Comparison of ENCODE assay signal across 26 cellular contexts in the genomic region with DNA sequence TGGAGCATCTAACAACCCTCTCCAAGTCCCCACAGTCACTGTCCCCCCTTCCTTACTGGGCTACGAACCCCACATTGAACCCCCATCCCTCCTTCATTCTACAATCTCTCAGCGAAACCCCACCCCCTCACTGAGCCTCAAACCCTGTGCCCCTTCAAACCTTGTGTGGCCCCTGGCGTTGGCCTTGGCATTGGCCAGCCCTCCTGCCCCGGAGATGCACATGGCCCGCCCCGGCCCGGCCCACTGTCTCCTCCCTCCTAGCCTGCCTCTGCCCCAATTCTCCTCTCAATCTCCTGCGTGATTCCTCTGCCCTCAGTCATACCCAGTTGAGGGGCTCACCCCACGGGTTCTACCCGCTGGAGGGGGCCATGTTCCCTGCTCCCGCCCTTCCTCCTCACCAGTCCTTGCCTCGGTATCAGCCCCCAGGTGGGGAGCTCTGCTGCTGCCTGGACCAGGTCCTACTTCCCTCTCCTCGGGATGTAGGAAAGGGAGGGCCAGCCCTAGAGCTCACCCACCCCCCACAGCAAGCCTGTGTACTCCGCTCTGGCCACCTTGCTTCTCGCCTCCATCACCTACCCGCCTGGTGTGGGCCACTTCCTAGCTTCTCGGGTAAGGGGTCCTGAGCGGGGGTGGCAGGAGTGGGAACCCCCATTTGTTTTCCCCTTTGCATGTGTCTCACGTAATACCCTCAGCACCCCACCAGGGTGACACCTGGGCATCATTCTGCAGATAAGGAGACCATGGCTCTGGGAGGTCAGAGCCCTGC. TPM values are rescaled to one million over a fixed set of nuclear protein-coding genes. Genes with fewer than 3 reads are reported as not detected.
A peak's percentile ranks its signal among the peaks of the same experiment; 100 is the strongest.
DNase-seq lines count a peak whose midpoint lies in the region; ATAC-seq and TF ChIP-seq lines count a peak whose summit lies in the region.
"Had no signal": no experiment of that assay in that cellular context is flagged by ENCODE, and none has a peak within 500 bp of the region (broad histone marks: within the 10 kb centered on the region; RNA-seq: fewer than 3 reads in every experiment).

No MANE protein-coding gene starts in this region.

- H2BK12ac ChIP-seq in H9 (ENCODE audit: insufficient read length, low read depth, low read length): no peak overlapping the region

- H3K14ac ChIP-seq in H9 (ENCODE audit: insufficient read depth, low read length): peak overlapping the region; percentile 67

- WGBS in H9 (ENCODE audit: extremely low coverage, insufficient read length, low lambda C conversion rate): no CpG with 5 or more reads among the region's 19 CpGs

- H3K4me1 ChIP-seq in H9 (ENCODE audit: insufficient read depth, low read length) (peaks cover 2% of the 10 kb centered on the region; the same call in 1 of the 2 replicates), Panc1 (ENCODE audit: control insufficient read depth, insufficient read depth, low read length) (peaks cover 4% of the 10 kb centered on the region; the same call in 1 of the 2 replicates)
- H3K4me1 ChIP-seq: Caco-2 had no signal

- CTCF ChIA-PET in Panc1 (lab: Charles Lee): interaction anchor here (0.6 kb wide), 1 partner anchor 20 kb away, joined by 3 read pairs; no protein-coding TSS in a partner anchor

- H3K4me1 Mint-ChIP-seq in H9 (peaks cover 13 to 23% of the 10 kb centered on the region in 2 experiments), glutamatergic neuron (ENCODE audit: low read depth, unreplicated experiment) (peaks cover 7% of the 10 kb centered on the region)
- H3K4me1 Mint-ChIP-seq in stimulated activated memory B cell treated with anti-CD40 and anti-IgM and Interleukin-4, amounts not matched to agents 10 μg/mL and 1 μg/mL and 100 μg/mL, for 72 hours: peaks cover 25% of the 10 kb centered on the region

- no peak overlapping the region for H2BK15ac ChIP-seq in H9 (ENCODE audit: low read depth, low read length)

- no peak overlapping the region for H2BK120ac ChIP-seq in H9 (ENCODE audit: low read depth, low read length, poor library complexity, severe bottlenecking)

- no peak overlapping the region for H3K27ac Mint-ChIP-seq in H9
- no peak overlapping the region for H3K27ac Mint-ChIP-seq in glutamatergic neuron (ENCODE audit: unreplicated experiment)
- H3K27ac Mint-ChIP-seq in stimulated activated memory B cell treated with anti-CD40 and anti-IgM and Interleukin-4, amounts not matched to agents 10 μg/mL and 1 μg/mL and 100 μg/mL, for 72 hours: no peak overlapping the region
- H3K27ac Mint-ChIP-seq: CD8-positive, alpha-beta T cell; GM23338 had no signal

- H3K27me3 Mint-ChIP-seq in H9 (ENCODE audit: low read depth) (peaks cover 38% of the 10 kb centered on the region), glutamatergic neuron (ENCODE audit: unreplicated experiment) (no peaks in the 10 kb centered on the region)
- H3K27me3 Mint-ChIP-seq in stimulated activated memory B cell treated with anti-CD40 and anti-IgM and Interleukin-4, amounts not matched to agents 10 μg/mL and 1 μg/mL and 100 μg/mL, for 72 hours: peaks cover 57% of the 10 kb centered on the region

- no peaks in the 10 kb centered on the region for H3K79me1 ChIP-seq in H9 (ENCODE audit: insufficient read depth, low read depth, low read length, poor library complexity, severe bottlenecking)

- H3K4me3 Mint-ChIP-seq in H9: peak overlapping the region in 1 of 2 experiments; percentile 14; a peak in 1 of 5 replicates
- no peak overlapping the region for H3K4me3 Mint-ChIP-seq in glutamatergic neuron (ENCODE audit: unreplicated experiment)
- peak overlapping the region; percentile 8 for H3K4me3 Mint-ChIP-seq in stimulated activated memory B cell treated with anti-CD40 and anti-IgM and Interleukin-4, amounts not matched to agents 10 μg/mL and 1 μg/mL and 100 μg/mL, for 72 hours

- BruUV-seq in Panc1 (replicated peaks; lab: Mats Ljungman, UMichigan): no TSS peak

- H2AK5ac ChIP-seq in H9 (ENCODE audit: insufficient read length, low read length): no peak overlapping the region

- TF ChIP-seq CTCF in H9 (conservative IDR thresholded peaks at IDR 0.05) (no peak), Panc1 (IDR thresholded peaks at IDR 0.05) (no peak), glutamatergic neuron (IDR thresholded peaks at IDR 0.05; ENCODE audit: partially characterized antibody, unreplicated experiment) (peak; percentile 12)

- H3K4ac ChIP-seq in H9 (ENCODE audit: low read depth, low read length): no peak overlapping the region

- peaks cover 3% of the 10 kb centered on the region for H3K23me2 ChIP-seq in H9 (ENCODE audit: insufficient read length, low read depth, low read length, poor library complexity, severe bottlenecking)

- H3K56ac ChIP-seq in H9 (ENCODE audit: insufficient read length, low read depth, low read length): no peak overlapping the region

- no peak overlapping the region for H3K18ac ChIP-seq in H9 (ENCODE audit: insufficient read length, low read depth, low read length)

- no peak overlapping the region for H3K4me3 ChIP-seq in Panc1 (ENCODE audit: low read depth in 2 of 2, low read length in 2 of 2)
- H3K4me3 ChIP-seq: GM23338 had no signal

- no peak overlapping the region for H3K9ac ChIP-seq in H9 (ENCODE audit: extremely low read depth, insufficient read length, low read length)

- in situ Hi-C loops in Panc1 (cut with HindIII; ENCODE audit: low pct_unique_long_range_greater_than_20kb, low sequenced_read_pairs): no loop called here

- DNase-seq in H9: no peak
- no peak for DNase-seq in Panc1 (ENCODE audit: low read depth, low spot score)
- DNase-seq in glutamatergic neuron: no peak
- no peak for DNase-seq in SKM-1 (lab: John Stamatoyannopoulos, UW; ENCODE audit: unreplicated experiment)
- DNase-seq in superior temporal gyrus (ENCODE audit: extremely low spot score): no peak
- no peak for DNase-seq in GM19238 (ENCODE audit: insufficient read length, low spot score)
- DNase-seq: C1 segment of cervical spinal cord; Caco-2; CD8-positive, alpha-beta T cell; Kasumi-1; NCI-H1092 treated with DMSO at 0.1 percent for 48 hours; NCI-H1436; NCI-H187 treated with DMSO at 0.1 percent for 48 hours; NCI-H2171 treated with DMSO at 0.1 percent for 48 hours; NCI-H345; NCI-H510A treated with DMSO at 0.1 percent for 48 hours; SHP77 had no signal

- POLR2A ChIA-PET in Panc1 (lab: Charles Lee): no interaction called here

- H3K36me3 ChIP-seq in Panc1 (ENCODE audit: control insufficient read depth, insufficient read depth, low read length): no peaks in the 10 kb centered on the region

- H3K27ac ChIP-seq in H9 (ENCODE audit: insufficient read length, low read depth, low read length) (no peak overlapping the region), Panc1 (ENCODE audit: low read length) (no peak overlapping the region)

- no peak overlapping the region for H4K91ac ChIP-seq in H9 (ENCODE audit: insufficient read length, low read depth, low read length)

- no peaks in the 10 kb centered on the region for H4K20me1 ChIP-seq in H9 (ENCODE audit: control insufficient read depth, insufficient read depth, insufficient read length)

- intact Hi-C loops in Panc1 (cut with micrococcal nuclease; ENCODE audit: unreplicated experiment): no loop called here

- H4K5ac ChIP-seq in H9 (ENCODE audit: insufficient read length, low read depth, low read length): no peak overlapping the region

- H3K9me3 ChIP-seq in H9 (ENCODE audit: control insufficient read depth, low read depth, low read length) (no peaks in the 10 kb centered on the region), Panc1 (ENCODE audit: control insufficient read depth, insufficient read depth, low read depth, low read length) (no peaks in the 10 kb centered on the region)
- H3K9me3 ChIP-seq: Caco-2 had no signal

- H3K4me2 ChIP-seq in H9 (ENCODE audit: insufficient read depth, insufficient read length, low read length): no peak overlapping the region
- H3K4me2 ChIP-seq: GM23338 had no signal

- no peak overlapping the region for H2BK20ac ChIP-seq in H9 (ENCODE audit: low read depth, low read length, poor library complexity, severe bottlenecking)

- no peak overlapping the region for H2BK5ac ChIP-seq in H9 (ENCODE audit: insufficient read length, low read length)

- H3T11ph ChIP-seq in H9 (ENCODE audit: low read length): no peak overlapping the region

- H3K27me3 ChIP-seq in H9 (ENCODE audit: insufficient read depth, low read length) (no peaks in the 10 kb centered on the region), Panc1 (ENCODE audit: control insufficient read depth, insufficient read depth, low read length) (no peaks in the 10 kb centered on the region)

- no peak overlapping the region for H4K8ac ChIP-seq in H9 (replicated peaks; ENCODE audit: insufficient read length, low read depth, low read length)

- H3K23ac ChIP-seq in H9 (ENCODE audit: insufficient read length, low read depth, low read length): no peak overlapping the region

- peaks cover 0 to 2% of the 10 kb centered on the region in 2 experiments; a peak in 1 of 5 replicates for H3K9me3 Mint-ChIP-seq in H9
- H3K9me3 Mint-ChIP-seq in glutamatergic neuron (ENCODE audit: unreplicated experiment): peaks cover 3% of the 10 kb centered on the region
- no peaks in the 10 kb centered on the region for H3K9me3 Mint-ChIP-seq in stimulated activated memory B cell treated with anti-CD40 and anti-IgM and Interleukin-4, amounts not matched to agents 10 μg/mL and 1 μg/mL and 100 μg/mL, for 72 hours
- H3K9me3 Mint-ChIP-seq: CD8-positive, alpha-beta T cell; GM23338 had no signal

- H3K79me2 ChIP-seq in H9 (ENCODE audit: insufficient read depth, low read length): no peaks in the 10 kb centered on the region

- no peak overlapping the region for H2AFZ ChIP-seq in H9 (ENCODE audit: low read length)
- H2AFZ ChIP-seq: GM23338 had no signal

- H3K36me3 Mint-ChIP-seq in H9 (ENCODE audit: insufficient read depth in 1 of 3, low read depth in 3 of 3): no peaks in the 10 kb centered on the region
- no peaks in the 10 kb centered on the region for H3K36me3 Mint-ChIP-seq in glutamatergic neuron (ENCODE audit: unreplicated experiment)
- no peaks in the 10 kb centered on the region for H3K36me3 Mint-ChIP-seq in stimulated activated memory B cell treated with anti-CD40 and anti-IgM and Interleukin-4, amounts not matched to agents 10 μg/mL and 1 μg/mL and 100 μg/mL, for 72 hours
- H3K36me3 Mint-ChIP-seq: CD8-positive, alpha-beta T cell had no signal

- peak; percentile 40 for ATAC-seq in Panc1
- no peak for ATAC-seq in stimulated activated memory B cell treated with anti-CD40 and anti-IgM and Interleukin-4, amounts not matched to agents 10 μg/mL and 1 μg/mL and 100 μg/mL, for 72 hours
- ATAC-seq: CD8-positive, alpha-beta T cell; GM23338; HCT116 had no signal

RNA-seq across cellular contexts. Expression of a gene that starts 6.6 kb away (rescaled TPM):
- total RNA-seq in H9 (2021): 0.37 and 0.98 TPM in 2 replicates
- total RNA-seq in Panc1 (2021; ENCODE audit: unreplicated experiment): 0.57 TPM
- polyA plus RNA-seq in Panc1 (2012; ENCODE audit: insufficient read length): 0.63 TPM
- 0.34 TPM for total RNA-seq in glutamatergic neuron (ENCODE audit: unreplicated experiment)
- total RNA-seq: A673; Caco-2; CD8-positive, alpha-beta T cell; HT-29; SK-MEL-5; T-helper 1 cell treated with Interleukin-12 subunit alpha and Interleukin-12 subunit beta and Interleukin-4 antibody, amounts not matched to agents 30 ng/mL and 1 ng/mL, for 36 hours had no signal

RNA-seq across cellular contexts. Expression of a gene that starts 10.6 kb away (rescaled TPM):
- not detected in 2 replicates for total RNA-seq in H9 (2021)
- 0.10 TPM for total RNA-seq in Panc1 (2021; ENCODE audit: unreplicated experiment)
- polyA plus RNA-seq in Panc1 (2012; ENCODE audit: insufficient read length): 0.17 TPM
- not detected for total RNA-seq in glutamatergic neuron (ENCODE audit: unreplicated experiment)
- total RNA-seq: A673; Caco-2; CD8-positive, alpha-beta T cell; GM23338; HT-29; T-helper 1 cell treated with Interleukin-12 subunit alpha and Interleukin-12 subunit beta and Interleukin-4 antibody, amounts not matched to agents 30 ng/mL and 1 ng/mL, for 36 hours had no signal

RNA-seq across cellular contexts. Expression of a gene that starts 15.2 kb away (rescaled TPM):
- total RNA-seq in H9 (2021) (1.7 and 1.8 TPM in 2 replicates), Panc1 (2021; ENCODE audit: unreplicated experiment) (not detected), glutamatergic neuron (ENCODE audit: unreplicated experiment) (not detected)
- polyA plus RNA-seq in Panc1 (2012; ENCODE audit: insufficient read length): not detected
- total RNA-seq: Caco-2; CD8-positive, alpha-beta T cell; HT-29; RPMI7951; T-helper 1 cell treated with Interleukin-12 subunit alpha and Interleukin-12 subunit beta and Interleukin-4 antibody, amounts not matched to agents 30 ng/mL and 1 ng/mL, for 36 hours had no signal

RNA-seq across cellular contexts. Expression of a gene that starts 24.4 kb away (rescaled TPM):
- total RNA-seq in H9 (2021) (not detected in 2 replicates), Panc1 (2021; ENCODE audit: unreplicated experiment) (not detected), glutamatergic neuron (ENCODE audit: unreplicated experiment) (not detected)
- not detected for polyA plus RNA-seq in Panc1 (2012; ENCODE audit: insufficient read length)
- total RNA-seq: A673; CD8-positive, alpha-beta T cell; GM23338; HT-29; M059J; RPMI7951; SK-MEL-5; T-helper 1 cell treated with Interleukin-12 subunit alpha and Interleukin-12 subunit beta and Interleukin-4 antibody, amounts not matched to agents 30 ng/mL and 1 ng/mL, for 36 hours had no signal
- polyA plus RNA-seq: GM23338 had no signal

RNA-seq across cellular contexts. Expression of a gene that starts 45.0 kb away (rescaled TPM):
- total RNA-seq in H9 (2021) (0.48 and 0.61 TPM in 2 replicates), Panc1 (2021; ENCODE audit: unreplicated experiment) (3.4 TPM), glutamatergic neuron (ENCODE audit: unreplicated experiment) (1.1 TPM)
- 6.9 TPM for polyA plus RNA-seq in Panc1 (2012; ENCODE audit: insufficient read length)
- total RNA-seq: CD8-positive, alpha-beta T cell; RPMI7951 had no signal
